Comparison of ENCODE assay signal across 9 cellular contexts in genomic region chr9:126375386-126375785, GRCh38. TPM values are rescaled to one million over a fixed set of nuclear protein-coding genes. Genes with fewer than 3 reads are reported as not detected.
DNase-seq lines count a peak whose midpoint lies in the region; ATAC-seq and TF ChIP-seq lines count a peak whose summit lies in the region.
"Had no signal": no experiment of that assay in that cellular context is flagged by ENCODE, and none has a peak within 500 bp of the region (broad histone marks: within the 10 kb centered on the region; RNA-seq: fewer than 3 reads in every experiment).

No MANE protein-coding gene starts in this region.

- H3K4me1 ChIP-seq in testis, result peaks cover 41% of the 10 kb centered on the region

- H3K27ac Mint-ChIP-seq in activated CD4-positive, alpha-beta T cell treated with anti-CD3 and anti-CD28 coated beads for 36 hours, result no peak overlapping the region
- H3K27ac Mint-ChIP-seq in activated T-helper 17 cell treated with anti-CD3 and anti-CD28 coated beads, Interleukin-2, amount 50 U/mL, for 72 hours, result no peak overlapping the region
- H3K27ac Mint-ChIP-seq: B cell had no signal

- intact Hi-C loops in activated CD4-positive, alpha-beta T cell treated with anti-CD3 and anti-CD28 coated beads for 36 hours (cut with DNase I, micrococcal nuclease), result no loop called here
- intact Hi-C loops in testis (cut with DNase I; ENCODE audit: low total_unique reads), result no loop called here

- CTCF ChIA-PET in activated CD4-positive, alpha-beta T cell treated with anti-CD3 and anti-CD28 coated beads for 36 hours (lab: Charles Lee), result interaction anchor here (1.3 kb wide), 1 partner anchor 27 kb away, joined by 3 read pairs; no protein-coding TSS in a partner anchor

- POLR2A ChIA-PET in activated CD4-positive, alpha-beta T cell treated with anti-CD3 and anti-CD28 coated beads for 36 hours (lab: Charles Lee), result no interaction called here

- peak; percentile 44 for ATAC-seq in activated CD4-positive, alpha-beta T cell treated with anti-CD3 and anti-CD28 coated beads for 36 hours
- no peak for ATAC-seq in activated T-helper 17 cell treated with anti-CD3 and anti-CD28 coated beads, Interleukin-2, amount 50 U/mL, for 72 hours (replicated peaks)
- no peak for ATAC-seq in GM18858 (IDR thresholded peaks at IDR 0.05; ENCODE audit: unreplicated experiment)

- no peaks in the 10 kb centered on the region for H3K9me3 ChIP-seq in testis

- no peak overlapping the region for H3K4me3 Mint-ChIP-seq in activated CD4-positive, alpha-beta T cell treated with anti-CD3 and anti-CD28 coated beads for 36 hours
- peak overlapping the region; percentile 31 for H3K4me3 Mint-ChIP-seq in activated T-helper 17 cell treated with anti-CD3 and anti-CD28 coated beads, Interleukin-2, amount 50 U/mL, for 72 hours
- H3K4me3 Mint-ChIP-seq: B cell had no signal

- no peaks in the 10 kb centered on the region for H3K36me3 ChIP-seq in testis (ENCODE audit: low read depth, missing control alignments)

- TF ChIP-seq POLR2A in testis (IDR thresholded peaks at IDR 0.05), result no peak

- no peaks in the 10 kb centered on the region for H3K9me3 Mint-ChIP-seq in activated CD4-positive, alpha-beta T cell treated with anti-CD3 and anti-CD28 coated beads for 36 hours (ENCODE audit: low read depth)
- no peaks in the 10 kb centered on the region for H3K9me3 Mint-ChIP-seq in activated T-helper 17 cell treated with anti-CD3 and anti-CD28 coated beads, Interleukin-2, amount 50 U/mL, for 72 hours

- peak overlapping the region; percentile 96 for H3K27ac ChIP-seq in layer of hippocampus (ENCODE audit: low read depth, low read length)
- H3K27ac ChIP-seq in testis, result peak overlapping the region; percentile 63 to 77

- no peak overlapping the region for H3K4me3 ChIP-seq in testis

- H3K36me3 Mint-ChIP-seq in activated CD4-positive, alpha-beta T cell treated with anti-CD3 and anti-CD28 coated beads for 36 hours (ENCODE audit: low read depth), result no peaks in the 10 kb centered on the region
- no peaks in the 10 kb centered on the region for H3K36me3 Mint-ChIP-seq in activated T-helper 17 cell treated with anti-CD3 and anti-CD28 coated beads, Interleukin-2, amount 50 U/mL, for 72 hours (ENCODE audit: low read depth)

- H3K27me3 ChIP-seq in layer of hippocampus (ENCODE audit: control insufficient read depth, insufficient read depth, low read length) (no peaks in the 10 kb centered on the region), testis (no peaks in the 10 kb centered on the region)

- DNase-seq in activated CD4-positive, alpha-beta T cell treated with anti-CD3 and anti-CD28 coated beads for 36 hours, result no peak
- no peak for DNase-seq in activated CD4-positive, alpha-beta T cell treated with anti-CD3 and anti-CD28 coated beads for 48 hours
- DNase-seq in testis (peak; percentile 66), SK-N-DZ (ENCODE audit: low spot score) (no peak)
- DNase-seq in activated CD4-positive, alpha-beta T cell treated with anti-CD3 and anti-CD28 coated beads, Interleukin-2, amount 50 U/mL, for 48 hours, result no peak

- no peak for TF ChIP-seq CTCF in testis (IDR thresholded peaks at IDR 0.05)

- 20 to 25% methylated on average over 7 of the region's 7 CpGs for WGBS in testis, 2 donors

- no peaks in the 10 kb centered on the region for H3K27me3 Mint-ChIP-seq in activated CD4-positive, alpha-beta T cell treated with anti-CD3 and anti-CD28 coated beads for 36 hours
- H3K27me3 Mint-ChIP-seq in activated T-helper 17 cell treated with anti-CD3 and anti-CD28 coated beads, Interleukin-2, amount 50 U/mL, for 72 hours, result no peaks in the 10 kb centered on the region

- H3K4me1 Mint-ChIP-seq in activated CD4-positive, alpha-beta T cell treated with anti-CD3 and anti-CD28 coated beads for 36 hours, result peaks cover 21% of the 10 kb centered on the region
- H3K4me1 Mint-ChIP-seq in activated T-helper 17 cell treated with anti-CD3 and anti-CD28 coated beads, Interleukin-2, amount 50 U/mL, for 72 hours, result peaks cover 6% of the 10 kb centered on the region

RNA-seq across cellular contexts. Expression of gene MVB12B, which starts 48.8 kb away (rescaled TPM):
- total RNA-seq in activated CD4-positive, alpha-beta T cell treated with anti-CD3 and anti-CD28 coated beads for 36 hours, result 1 to 10 TPM; 3.0 TPM
- 1 to 10 TPM; 3.9 TPM for total RNA-seq in activated T-helper 17 cell treated with anti-CD3 and anti-CD28 coated beads, Interleukin-2, amount 50 U/mL, for 72 hours
- total RNA-seq in testis, result 10 to 100 TPM; 26.2 to 30.7 TPM
- polyA plus RNA-seq in testis (ENCODE audit: insufficient read depth, low read depth, low replicate concordance), result 13.6 TPM
- 27.9 and 35.7 TPM in 2 replicates for polyA plus RNA-seq in SK-N-DZ (2014; cell fraction: cytosol; rRNA removed)
- polyA plus RNA-seq in SK-N-DZ (2014; cell fraction: nucleus; rRNA removed), result 10.9 and 12.2 TPM in 2 replicates

Comparison
In these comparisons a context has a peak if more than half of its experiments do, and no peak if none do; other contexts are left out.
1. RNA of gene MVB12B, which starts 48.8 kb away (total RNA-seq): 26.2 to 30.7 TPM in testis; 3.9 TPM in activated T-helper 17 cell treated with anti-CD3 and anti-CD28 coated beads, Interleukin-2, amount 50 U/mL, for 72 hours and 3.0 TPM in activated CD4-positive, alpha-beta T cell treated with anti-CD3 and anti-CD28 coated beads for 36 hours; every median in the first group is over 4 times any median in the second.